In the genomic region with DNA sequence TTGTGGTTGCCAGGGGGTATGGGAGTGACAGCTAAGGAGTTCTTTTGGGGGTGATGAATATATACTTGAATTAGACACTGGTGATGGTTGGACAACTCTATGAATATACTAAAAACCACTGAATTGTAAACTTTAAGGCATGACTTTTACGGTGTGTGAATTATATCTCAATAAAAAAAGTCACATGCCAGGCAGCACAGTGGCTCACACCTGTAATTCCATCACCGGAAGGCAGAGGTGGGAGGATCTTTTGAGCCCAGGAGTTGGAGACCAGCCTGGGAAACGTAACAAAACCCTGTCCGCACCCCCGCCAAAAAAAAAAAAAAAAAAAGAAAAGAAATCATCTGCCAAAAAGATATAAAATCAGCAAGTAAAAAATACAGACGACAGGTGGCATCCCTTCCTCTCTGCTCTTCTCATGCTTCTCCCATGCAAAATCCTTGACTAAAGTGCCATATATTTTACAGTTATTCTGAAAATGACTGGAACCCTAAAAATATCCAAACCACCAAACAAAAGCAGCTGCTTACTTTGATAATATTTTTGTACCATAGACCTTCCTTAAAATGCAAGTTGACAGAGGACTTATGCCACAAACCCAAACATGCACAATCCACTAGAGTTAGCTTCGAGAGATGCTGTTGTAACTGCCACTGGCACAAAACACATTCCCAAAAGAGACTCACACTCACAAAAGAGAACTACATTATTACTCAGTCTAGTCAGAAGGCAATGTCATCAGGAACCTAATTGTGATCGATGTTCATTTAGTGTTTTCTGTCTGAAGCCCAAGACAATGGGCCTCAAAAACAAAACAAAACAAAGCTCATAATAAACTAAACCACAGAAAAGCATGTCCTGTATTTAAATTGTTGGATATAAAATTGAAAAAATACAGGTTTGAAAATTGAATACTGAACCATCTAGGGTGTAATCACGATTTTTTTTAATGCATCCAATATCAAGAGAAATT, we compare ENCODE assay signal across 9 cellular contexts. TPM values are rescaled to one million over a fixed set of nuclear protein-coding genes. Genes with fewer than 3 reads are reported as not detected.
DNase-seq lines count a peak whose midpoint lies in the region; ATAC-seq and TF ChIP-seq lines count a peak whose summit lies in the region.
"Had no signal": no experiment of that assay in that cellular context is flagged by ENCODE, and none has a peak within 500 bp of the region (broad histone marks: within the 10 kb centered on the region; RNA-seq: fewer than 3 reads in every experiment).

No MANE protein-coding gene starts in this region.

- H3K36me3 ChIP-seq in effector memory CD4-positive, alpha-beta T cell (ENCODE audit: control insufficient read depth, insufficient read depth, low read length): no peaks in the 10 kb centered on the region
- peaks cover 0 to 15% (median 0%) of the 10 kb centered on the region in 6 donors for H3K36me3 ChIP-seq in spleen

- H3K4me1 ChIP-seq in effector memory CD4-positive, alpha-beta T cell (ENCODE audit: control insufficient read depth, insufficient read depth, low read length, poor library complexity, severe bottlenecking): peaks cover 46% of the 10 kb centered on the region
- peaks cover 35 to 87% (median 80%) of the 10 kb centered on the region in 6 donors for H3K4me1 ChIP-seq in spleen

- H3K27me3 ChIP-seq in effector memory CD4-positive, alpha-beta T cell (replicated peaks; ENCODE audit: control insufficient read depth, insufficient read depth, low read length, poor library complexity, severe bottlenecking): no peaks in the 10 kb centered on the region
- H3K27me3 ChIP-seq in spleen (replicated peaks in 1 of 7): no peaks in the 10 kb centered on the region

- TF ChIP-seq CTCF in NB4 (IDR thresholded peaks at IDR 0.05; ENCODE audit: low read depth, low read length): no peak
- TF ChIP-seq CTCF in spleen (IDR thresholded peaks at IDR 0.05 in 8 of 11, conservative IDR thresholded peaks at IDR 0.05 in 3 of 11): no peak

- H3K9me3 Mint-ChIP-seq in T-helper 1 cell treated with Interleukin-12 subunit alpha and Interleukin-12 subunit beta and Interleukin-4 antibody, amounts not matched to agents 30 μg/mL and 1 μg/mL, for 36 hours: no peaks in the 10 kb centered on the region

- 21 to 30% (median 26%) methylated on average over 9 of the region's 9 CpGs for WGBS in spleen, 5 donors

- no peaks in the 10 kb centered on the region for H3K9me3 ChIP-seq in effector memory CD4-positive, alpha-beta T cell (ENCODE audit: control insufficient read depth, low read length)
- no peaks in the 10 kb centered on the region for H3K9me3 ChIP-seq in spleen

- H3K4me3 Mint-ChIP-seq in T-helper 1 cell treated with Interleukin-12 subunit alpha and Interleukin-12 subunit beta and Interleukin-4 antibody, amounts not matched to agents 30 μg/mL and 1 μg/mL, for 36 hours: peak overlapping the region; percentile 98

- peaks cover 28% of the 10 kb centered on the region for H3K36me3 Mint-ChIP-seq in T-helper 1 cell treated with Interleukin-12 subunit alpha and Interleukin-12 subunit beta and Interleukin-4 antibody, amounts not matched to agents 30 μg/mL and 1 μg/mL, for 36 hours (ENCODE audit: low read depth)

- H3K27ac ChIP-seq in effector memory CD4-positive, alpha-beta T cell (ENCODE audit: insufficient read depth, low read length, poor library complexity, severe bottlenecking): peak overlapping the region; percentile 68
- H3K27ac ChIP-seq in spleen: peak overlapping the region; percentile 39 to 97 (median 94)

- H3K4me1 Mint-ChIP-seq in T-helper 1 cell treated with Interleukin-12 subunit alpha and Interleukin-12 subunit beta and Interleukin-4 antibody, amounts not matched to agents 30 μg/mL and 1 μg/mL, for 36 hours (ENCODE audit: low read depth): peaks cover 48% of the 10 kb centered on the region

- intact Hi-C loops in spleen (cut with DNase I; ENCODE audit: low total_unique reads): no loop called here

- DNase-seq in T-helper 1 cell: no peak
- DNase-seq in NB4 (ENCODE audit: low read depth): peak; percentile 41
- no peak for DNase-seq in effector memory CD4-positive, alpha-beta T cell
- no peak for DNase-seq in spleen
- DNase-seq in D341Med (ENCODE audit: low spot score): no peak
- DNase-seq in H4 (ENCODE audit: low spot score): no peak
- DNase-seq: stimulated activated CD8-positive, alpha-beta memory T cell treated with anti-CD3 and anti-CD28 coated beads, Interleukin-4, amount 100 ng/mL, for 48 hours had no signal

- no peaks in the 10 kb centered on the region for H3K27me3 Mint-ChIP-seq in T-helper 1 cell treated with Interleukin-12 subunit alpha and Interleukin-12 subunit beta and Interleukin-4 antibody, amounts not matched to agents 30 μg/mL and 1 μg/mL, for 36 hours (ENCODE audit: low read depth)

- TF ChIP-seq POLR2A in NB4 (IDR thresholded peaks at IDR 0.05; ENCODE audit: extremely low read depth, insufficient read length) (no peak), spleen (IDR thresholded peaks at IDR 0.05) (no peak)

- H3K4me3 ChIP-seq in NB4 (ENCODE audit: low read depth, low read length): peak overlapping the region; percentile 87
- peak overlapping the region; percentile 99 for H3K4me3 ChIP-seq in effector memory CD4-positive, alpha-beta T cell (ENCODE audit: insufficient read depth, low read depth, low read length, poor library complexity, severe bottlenecking)
- peak overlapping the region in 7 of 8 donors; percentile 77 to 89 (median 82) for H3K4me3 ChIP-seq in spleen

- peak overlapping the region; percentile 96 for H3K27ac Mint-ChIP-seq in T-helper 1 cell treated with Interleukin-12 subunit alpha and Interleukin-12 subunit beta and Interleukin-4 antibody, amounts not matched to agents 30 μg/mL and 1 μg/mL, for 36 hours

- ATAC-seq in GM18519 (IDR thresholded peaks at IDR 0.05; ENCODE audit: low FRiP score, unreplicated experiment): no peak

RNA-seq across cellular contexts. Expression of a gene that starts 2.5 kb away (rescaled TPM):
- 10 to 100 TPM; 44.3 to 51.9 (median 49.0) TPM for total RNA-seq in spleen
- polyA plus RNA-seq in spleen: 10 to 100 TPM; 21.0 to 28.2 (median 24.4) TPM
- total RNA-seq in H4 (2014; rRNA removed; shearing (Covaris generic)): 9.7 and 13.9 TPM in 2 replicates

RNA-seq across cellular contexts. Expression of a gene that starts 9.7 kb away (rescaled TPM):
- total RNA-seq in spleen: 1 to 10 TPM; 3.5 to 7.4 (median 4.5) TPM
- polyA plus RNA-seq in spleen: under 1 TPM; 0.61 to 0.80 (median 0.67) TPM
- total RNA-seq in H4 (2014; rRNA removed; shearing (Covaris generic)): 1.8 and 4.5 TPM in 2 replicates
